Comparison of ENCODE assay signal across 22 cellular contexts in genomic region chr5:178222292-178222691, GRCh38. TPM values are rescaled to one million over a fixed set of nuclear protein-coding genes. Genes with fewer than 3 reads are reported as not detected.
"Had no signal": no experiment of that assay in that cellular context is flagged by ENCODE, and none has a peak within 500 bp of the region (broad histone marks: within the 10 kb centered on the region; RNA-seq: fewer than 3 reads in every experiment).

No MANE protein-coding gene starts in this region.

- H3K4me3 ChIP-seq: coronary artery, tibial nerve, uterus had no signal

- H3K9me3 ChIP-seq: uterus had no signal

- H3K27me3 ChIP-seq: brain microvascular endothelial cell, tibial nerve, uterus had no signal

- H3K27me3 Mint-ChIP-seq: activated CD4-positive, alpha-beta T cell treated with anti-CD3 and anti-CD28 coated beads for 36 hours; central memory CD8-positive, alpha-beta T cell; naive thymus-derived CD4-positive, alpha-beta T cell had no signal

- H3K9ac ChIP-seq: parathyroid adenoma had no signal

- DNase-seq: activated CD4-positive, alpha-beta T cell treated with anti-CD3 and anti-CD28 coated beads for 36 hours; activated CD4-positive, alpha-beta T cell treated with anti-CD3 and anti-CD28 coated beads, Interleukin-2, amount 50 U/mL, for 48 hours; activated effector memory CD4-positive, alpha-beta T cell treated with Interleukin-2 at 50 U/mL for 16 hours; activated naive CD4-positive, alpha-beta T cell treated with anti-CD3 and anti-CD28 coated beads, Interleukin-2, amount 50 U/mL, for 16 hours; activated T-cell treated with anti-CD3 and anti-CD28 coated beads, Interleukin-2, amount 50 U/mL, for 1 hour; aorta; brain microvascular endothelial cell; erythroblast; foreskin melanocyte; kidney glomerular epithelial cell; mesenchymal stem cell; naive thymus-derived CD4-positive, alpha-beta T cell; stimulated activated naive CD8-positive, alpha-beta T cell treated with anti-CD3 and anti-CD28 coated beads, Interleukin-15, Interleukin-2, amounts not matched to agents 100 U/mL and 50 U/mL, for 24 hours; uterus had no signal

- H3K9me3 Mint-ChIP-seq: central memory CD8-positive, alpha-beta T cell had no signal

- H3K27ac Mint-ChIP-seq: WTC11 had no signal

- H3K4me3 Mint-ChIP-seq: activated CD4-positive, alpha-beta T cell treated with anti-CD3 and anti-CD28 coated beads for 36 hours; central memory CD8-positive, alpha-beta T cell; naive thymus-derived CD4-positive, alpha-beta T cell; WTC11 had no signal

- H3K4me1 ChIP-seq: parathyroid adenoma, uterus had no signal

- H3K36me3 ChIP-seq: uterus had no signal

- H3K27ac ChIP-seq: brain microvascular endothelial cell, coronary artery, parathyroid adenoma, tibial nerve, uterus had no signal

- ATAC-seq: activated CD4-positive, alpha-beta T cell treated with anti-CD3 and anti-CD28 coated beads for 36 hours; stimulated activated naive CD8-positive, alpha-beta T cell treated with anti-CD3 and anti-CD28 coated beads, Interleukin-15, Interleukin-2, amounts not matched to agents 100 U/mL and 50 U/mL, for 24 hours; WTC11 had no signal

RNA-seq across cellular contexts. Expression of gene GMCL2, which starts 35.1 kb away (rescaled TPM):
- total RNA-seq: activated CD4-positive, alpha-beta T cell treated with anti-CD3 and anti-CD28 coated beads for 36 hours; aorta; liver; mucosa of gallbladder; naive thymus-derived CD4-positive, alpha-beta T cell; renal cortical epithelial cell; tibial nerve; uterus; WTC11 had no signal
